Comparison of ENCODE assay signal across 1 cellular context in genomic region chr14:103923863-103924262, GRCh38.
TF ChIP-seq lines count a peak whose summit lies in the region.

No MANE protein-coding gene starts in this region.

TF ChIP-seq in GM23338, 12 proteins besides CTCF, POLR2A, EP300 and RAD21 (continued from another document):
- TF ChIP-seq REST (IDR thresholded peaks at IDR 0.05; ENCODE audit: unreplicated experiment) (no peak), CREB1 (CRISPR knock-in tag; IDR thresholded peaks at IDR 0.05; ENCODE audit: low read depth) (no peak), ZNF331 (CRISPR knock-in tag; IDR thresholded peaks at IDR 0.05; ENCODE audit: low read depth) (no peak), ZNF114 (CRISPR knock-in tag; IDR thresholded peaks at IDR 0.05) (no peak), STAT1 (IDR thresholded peaks at IDR 0.05; ENCODE audit: unreplicated experiment) (no peak)
